ENCODE assay signal across 19 cellular contexts in the genomic region with DNA sequence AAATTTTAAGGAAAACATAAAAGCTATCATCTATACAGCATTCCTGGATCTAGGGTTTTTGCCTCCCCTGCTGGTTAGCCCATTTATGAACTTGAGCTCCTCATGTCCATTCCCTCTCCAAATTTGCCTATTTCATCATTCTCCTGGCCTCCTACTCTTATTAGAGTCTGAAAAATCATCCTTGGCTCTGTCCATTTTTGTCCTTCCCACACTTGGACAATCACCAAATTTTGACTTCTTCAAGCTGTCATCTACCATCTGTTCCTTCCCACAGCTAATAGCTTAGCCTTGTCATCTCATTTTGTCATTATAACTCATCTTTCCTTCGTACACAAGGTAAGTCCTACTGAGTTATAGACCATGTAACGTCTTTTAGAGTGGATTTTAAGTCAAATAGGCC. TPM values are rescaled to one million over a fixed set of nuclear protein-coding genes. Genes with fewer than 3 reads are reported as not detected.
DNase-seq lines count a peak whose midpoint lies in the region; ATAC-seq and TF ChIP-seq lines count a peak whose summit lies in the region.
"Had no signal": no experiment of that assay in that cellular context is flagged by ENCODE, and none has a peak within 500 bp of the region (broad histone marks: within the 10 kb centered on the region; RNA-seq: fewer than 3 reads in every experiment).

No MANE protein-coding gene starts in this region.

- WGBS in body of pancreas, 2 donors, result 65 to 74% methylated on average over 2 of the region's 2 CpGs
- 83% methylated on average over 2 of the region's 2 CpGs for WGBS in right lobe of liver (ENCODE audit: insufficient coverage, low coverage, low lambda C conversion rate, missing lambda C conversion rate)

- H3K9me3 Mint-ChIP-seq in natural killer cell treated with Interleukin-12 subunit alpha and Interleukin-12 subunit beta and Interleukin-15 and Interleukin-18, amount 100 ng/mL, for 72 hours, result no peaks in the 10 kb centered on the region
- no peaks in the 10 kb centered on the region for H3K9me3 Mint-ChIP-seq in natural killer cell

- H3K9ac ChIP-seq in stomach smooth muscle (ENCODE audit: low read length in 2 of 2), result no peak overlapping the region

- H3K36me3 Mint-ChIP-seq in natural killer cell treated with Interleukin-12 subunit alpha and Interleukin-12 subunit beta and Interleukin-15 and Interleukin-18, amount 100 ng/mL, for 72 hours, result no peaks in the 10 kb centered on the region
- no peaks in the 10 kb centered on the region for H3K36me3 Mint-ChIP-seq in natural killer cell

- H3K27me3 ChIP-seq in body of pancreas (peaks cover 0 to 6% of the 10 kb centered on the region in 2 donors), stomach smooth muscle (ENCODE audit: control insufficient read depth in 1 of 2, insufficient read depth in 2 of 2, low read length in 2 of 2) (no peaks in the 10 kb centered on the region), right lobe of liver (no peaks in the 10 kb centered on the region)
- H3K27me3 ChIP-seq: SJCRH30 had no signal

- H3K36me3 ChIP-seq in body of pancreas (replicated peaks in 1 of 2; ENCODE audit: insufficient read depth in 1 of 2, low read depth in 2 of 2) (no peaks in the 10 kb centered on the region), stomach smooth muscle (ENCODE audit: control insufficient read depth in 2 of 2, insufficient read depth in 2 of 2, low read length in 2 of 2) (no peaks in the 10 kb centered on the region), right lobe of liver (no peaks in the 10 kb centered on the region)
- H3K36me3 ChIP-seq: SJCRH30 had no signal

- no peak overlapping the region for H3K27ac ChIP-seq in body of pancreas
- H3K27ac ChIP-seq in stomach smooth muscle (ENCODE audit: low read length), result peak overlapping the region; percentile 31
- no peak overlapping the region for H3K27ac ChIP-seq in right lobe of liver
- H3K27ac ChIP-seq: SJCRH30 had no signal

- peak overlapping the region; percentile 88 for H3K4me3 Mint-ChIP-seq in natural killer cell treated with Interleukin-12 subunit alpha and Interleukin-12 subunit beta and Interleukin-15 and Interleukin-18, amount 100 ng/mL, for 72 hours
- H3K4me3 Mint-ChIP-seq in natural killer cell, result no peak overlapping the region
- H3K4me3 Mint-ChIP-seq: endodermal cell had no signal

- TF ChIP-seq POLR2A in body of pancreas (IDR thresholded peaks at IDR 0.05), result no peak
- no peak for TF ChIP-seq POLR2A in right lobe of liver (IDR thresholded peaks at IDR 0.05)

- no peaks in the 10 kb centered on the region for H3K27me3 Mint-ChIP-seq in natural killer cell treated with Interleukin-12 subunit alpha and Interleukin-12 subunit beta and Interleukin-15 and Interleukin-18, amount 100 ng/mL, for 72 hours
- H3K27me3 Mint-ChIP-seq in natural killer cell (ENCODE audit: low read depth in 2 of 2), result no peaks in the 10 kb centered on the region

- TF ChIP-seq CTCF in natural killer cell (IDR thresholded peaks at IDR 0.05), result no peak
- no peak for TF ChIP-seq CTCF in body of pancreas (IDR thresholded peaks at IDR 0.05)
- no peak for TF ChIP-seq CTCF in right lobe of liver (IDR thresholded peaks at IDR 0.05)

- peaks cover 20 to 24% of the 10 kb centered on the region in 2 donors for H3K4me1 Mint-ChIP-seq in natural killer cell treated with Interleukin-12 subunit alpha and Interleukin-12 subunit beta and Interleukin-15 and Interleukin-18, amount 100 ng/mL, for 72 hours (ENCODE audit: low read depth in 2 of 2)
- peaks cover 18 to 40% of the 10 kb centered on the region in 2 donors for H3K4me1 Mint-ChIP-seq in natural killer cell
- H3K4me1 Mint-ChIP-seq: endodermal cell had no signal

- H3K4me1 ChIP-seq in body of pancreas, result peaks cover 8% of the 10 kb centered on the region
- H3K4me1 ChIP-seq in stomach smooth muscle (ENCODE audit: control insufficient read depth, insufficient read depth, low read length), result peaks cover 4% of the 10 kb centered on the region
- H3K4me1 ChIP-seq in right lobe of liver, result no peaks in the 10 kb centered on the region
- H3K4me1 ChIP-seq: SJCRH30 had no signal

- intact Hi-C loops in natural killer cell (cut with micrococcal nuclease) (no loop called here), body of pancreas (cut with DNase I) (no loop called here), right lobe of liver (cut with DNase I) (no loop called here)

- DNase-seq in natural killer cell treated with Interleukin-12 subunit alpha and Interleukin-12 subunit beta and Interleukin-15 and Interleukin-18, amount 100 ng/mL, for 72 hours (ENCODE audit: low spot score), result no peak
- no peak for DNase-seq in natural killer cell
- DNase-seq in NCI-H524 treated with DMSO at 0.1 percent for 48 hours (lab: John Stamatoyannopoulos, UW), result peak; percentile 49
- no peak for DNase-seq in body of pancreas
- no peak for DNase-seq in stimulated activated CD4-positive, alpha-beta T cell treated with anti-CD3 and anti-CD28 coated beads, Interleukin-4, amount 100 ng/mL, for 4 hours
- no peak for DNase-seq in right lobe of liver
- DNase-seq: activated CD4-positive, alpha-beta T cell treated with anti-CD3 and anti-CD28 coated beads for 48 hours; aorta; endodermal cell; midbrain; NCI-H187; SJCRH30; stimulated activated CD4-positive, alpha-beta T cell treated with anti-CD3 and anti-CD28 coated beads, Interleukin-4, amount 100 ng/mL, for 24 hours; stimulated activated CD8-positive, alpha-beta memory T cell treated with anti-CD3 and anti-CD28 coated beads, Interleukin-4, amount 100 ng/mL, for 48 hours had no signal

- no peaks in the 10 kb centered on the region for H3K9me3 ChIP-seq in body of pancreas
- no peaks in the 10 kb centered on the region for H3K9me3 ChIP-seq in stomach smooth muscle (ENCODE audit: control insufficient read depth in 2 of 2, low read length in 2 of 2)
- no peaks in the 10 kb centered on the region for H3K9me3 ChIP-seq in right lobe of liver
- H3K9me3 ChIP-seq: SJCRH30 had no signal

- H3K4me3 ChIP-seq in body of pancreas (no peak overlapping the region), stomach smooth muscle (ENCODE audit: low read length in 2 of 2) (no peak overlapping the region), right lobe of liver (no peak overlapping the region)
- H3K4me3 ChIP-seq: SJCRH30 had no signal

- peak overlapping the region; percentile 95 to 96 for H3K27ac Mint-ChIP-seq in natural killer cell treated with Interleukin-12 subunit alpha and Interleukin-12 subunit beta and Interleukin-15 and Interleukin-18, amount 100 ng/mL, for 72 hours
- H3K27ac Mint-ChIP-seq in natural killer cell, result peak overlapping the region in 1 of 2 donors; percentile 96
- H3K27ac Mint-ChIP-seq: endodermal cell had no signal

- ATAC-seq in natural killer cell treated with Interleukin-12 subunit alpha and Interleukin-12 subunit beta and Interleukin-15 and Interleukin-18, amount 100 ng/mL, for 72 hours, result no peak
- ATAC-seq in natural killer cell (no peak), body of pancreas (peak; percentile 28), HG02852 (IDR thresholded peaks at IDR 0.05; ENCODE audit: unreplicated experiment) (no peak), right lobe of liver (no peak)

RNA-seq across cellular contexts. Expression of a gene that starts 2.2 kb away (rescaled TPM):
- total RNA-seq in natural killer cell treated with Interleukin-12 subunit alpha and Interleukin-12 subunit beta and Interleukin-15 and Interleukin-18, amount 100 ng/mL, for 72 hours, result 10 to 100 TPM; 27.5 to 35.7 TPM
- 10 to 100 TPM; 26.9 to 41.5 (median 30.6) TPM for total RNA-seq in natural killer cell
- total RNA-seq in body of pancreas, result 1 to 10 TPM; 1.3 to 1.6 TPM
- 1 to 10 TPM in 1 of 6 experiments, under 1 TPM in 5; 0.18 to 1.2 (median 0.70) TPM for total RNA-seq in right lobe of liver
- total RNA-seq: MCF 10A, SJCRH30 had no signal

RNA-seq across cellular contexts. Expression of a gene that starts 29.0 kb away (rescaled TPM):
- 100 to 1,000 TPM in 1 of 2 donors, 10 to 100 TPM in 1; 76.3 to 104 TPM for total RNA-seq in natural killer cell treated with Interleukin-12 subunit alpha and Interleukin-12 subunit beta and Interleukin-15 and Interleukin-18, amount 100 ng/mL, for 72 hours
- total RNA-seq in natural killer cell (100 to 1,000 TPM; 115 to 158 (median 156) TPM), body of pancreas (10 to 100 TPM; 28.3 to 29.3 TPM), right lobe of liver (10 to 100 TPM in 5 of 6 experiments, 1 to 10 TPM in 1; 8.6 to 20.3 (median 12.6) TPM)

RNA-seq across cellular contexts. Expression of a gene that starts 49.6 kb away (rescaled TPM):
- under 1 TPM in 1 of 2 donors, not detected in 1; 0.12 TPM for total RNA-seq in natural killer cell treated with Interleukin-12 subunit alpha and Interleukin-12 subunit beta and Interleukin-15 and Interleukin-18, amount 100 ng/mL, for 72 hours
- total RNA-seq in natural killer cell, result under 1 TPM in 2 of 3 donors, not detected in 1; 0.14 to 0.43 TPM
- not detected for total RNA-seq in body of pancreas
- not detected for total RNA-seq in right lobe of liver
- total RNA-seq: aorta, endodermal cell, MCF 10A, osteoblast, skeletal muscle tissue had no signal

Comparison
In these comparisons a context has a peak if more than half of its experiments do, and no peak if none do; other contexts are left out.
1. RNA of a gene that starts 2.2 kb away (total RNA-seq): 27.5 to 35.7 TPM in natural killer cell treated with Interleukin-12 subunit alpha and Interleukin-12 subunit beta and Interleukin-15 and Interleukin-18, amount 100 ng/mL, for 72 hours and 26.9 to 41.5 TPM in natural killer cell; 1.3 to 1.6 TPM in body of pancreas and 0.18 to 1.2 TPM in right lobe of liver; every median in the first group is over 10 times any median in the second.